11 cellular contexts compared by ENCODE assay signal in genomic region chr9:4936823-4937222, GRCh38. TPM values are rescaled to one million over a fixed set of nuclear protein-coding genes. Genes with fewer than 3 reads are reported as not detected.
DNase-seq lines count a peak whose midpoint lies in the region; ATAC-seq, FAIRE-seq and TF ChIP-seq lines count a peak whose summit lies in the region.
"Had no signal": no experiment of that assay in that cellular context is flagged by ENCODE, and none has a peak within 500 bp of the region (broad histone marks: within the 10 kb centered on the region; RNA-seq: fewer than 3 reads in every experiment).

No MANE protein-coding gene starts in this region.

- H3K9me3 Mint-ChIP-seq in activated T-helper 17 cell treated with anti-CD3 and anti-CD28 coated beads, Interleukin-2, amount 50 U/mL, for 72 hours = no peaks in the 10 kb centered on the region

- FAIRE-seq in GM19239 (lab: Jason Lieb, UNC) = peak; percentile 99

- H3K4me1 Mint-ChIP-seq in activated T-helper 17 cell treated with anti-CD3 and anti-CD28 coated beads, Interleukin-2, amount 50 U/mL, for 72 hours = peaks cover 42% of the 10 kb centered on the region

- no peaks in the 10 kb centered on the region for H3K27me3 ChIP-seq in GM06990 (replicated peaks; ENCODE audit: control insufficient read depth, insufficient read depth, low read length)
- H3K27me3 ChIP-seq: sigmoid colon, testis had no signal

- no peak for TF ChIP-seq CTCF in GM06990 (IDR thresholded peaks at IDR 0.05; ENCODE audit: insufficient read depth, low read length, poor library complexity, severe bottlenecking)

- DNase-seq in GM06990 (ENCODE audit: extremely low read depth, insufficient read length) = peak; percentile 38
- no peak for DNase-seq in GM19239 (ENCODE audit: insufficient read length, low spot score)
- DNase-seq in NCI-H2081 (lab: John Stamatoyannopoulos, UW) = no peak
- no peak for DNase-seq in NCI-H1092 (lab: John Stamatoyannopoulos, UW)
- no peak for DNase-seq in DMS53 treated with DMSO at 0.1 percent for 48 hours (lab: John Stamatoyannopoulos, UW; ENCODE audit: unreplicated experiment)
- DNase-seq in NCI-H1694 (lab: John Stamatoyannopoulos, UW) = no peak
- DNase-seq: sigmoid colon, testis had no signal

- H3K4me3 Mint-ChIP-seq in activated T-helper 17 cell treated with anti-CD3 and anti-CD28 coated beads, Interleukin-2, amount 50 U/mL, for 72 hours = peak overlapping the region; percentile 75

- H3K27me3 Mint-ChIP-seq in activated T-helper 17 cell treated with anti-CD3 and anti-CD28 coated beads, Interleukin-2, amount 50 U/mL, for 72 hours = no peaks in the 10 kb centered on the region

- H3K36me3 ChIP-seq in GM06990 (ENCODE audit: control insufficient read depth, insufficient read depth, low read length) = no peaks in the 10 kb centered on the region; the same call in 1 of the 2 replicates
- H3K36me3 ChIP-seq: sigmoid colon had no signal

- peak overlapping the region; percentile 93 for H3K27ac Mint-ChIP-seq in activated T-helper 17 cell treated with anti-CD3 and anti-CD28 coated beads, Interleukin-2, amount 50 U/mL, for 72 hours

- no peaks in the 10 kb centered on the region for H3K36me3 Mint-ChIP-seq in activated T-helper 17 cell treated with anti-CD3 and anti-CD28 coated beads, Interleukin-2, amount 50 U/mL, for 72 hours (ENCODE audit: low read depth)

- peak; percentile 60 for ATAC-seq in HG03095 (IDR thresholded peaks at IDR 0.05; ENCODE audit: unreplicated experiment)
- ATAC-seq in activated T-helper 17 cell treated with anti-CD3 and anti-CD28 coated beads, Interleukin-2, amount 50 U/mL, for 72 hours (replicated peaks) = peak; percentile 71
- ATAC-seq: HCT116 had no signal

- peak overlapping the region; percentile 11; the same call in 1 of the 2 replicates for H3K4me3 ChIP-seq in GM06990 (replicated peaks; ENCODE audit: low read depth, low read length)
- H3K4me3 ChIP-seq: sigmoid colon, testis had no signal

RNA-seq across cellular contexts. Expression of gene JAK2, which starts 48.2 kb away (rescaled TPM):
- 10 to 100 TPM; 17.3 to 24.6 TPM for total RNA-seq in activated T-helper 17 cell treated with anti-CD3 and anti-CD28 coated beads, Interleukin-2, amount 50 U/mL, for 72 hours
